ENCODE assay signal across 8 cellular contexts in genomic region chr11:18322818-18323570, GRCh38. TPM values are rescaled to one million over a fixed set of nuclear protein-coding genes. Genes with fewer than 3 reads are reported as not detected.
A peak's percentile ranks its signal among the peaks of the same experiment; 100 is the strongest.
DNase-seq lines count a peak whose midpoint lies in the region; ATAC-seq lines count a peak whose summit lies in the region.

No MANE protein-coding gene starts in this region.

- intact Hi-C loops in activated CD4-positive, alpha-beta T cell treated with anti-CD3 and anti-CD28 coated beads for 36 hours (cut with DNase I, micrococcal nuclease) = loop anchor here (1.0 to 10.0 kb wide), 17 partner anchors 60 to 1586 kb away; partner anchors contain the start of genes SAAL1 (in 2 of the 2), SPTY2D1 (in 2 of the 2), TSG101 (in 2 of the 2) and C11orf58 (in 1 of the 2)
- intact Hi-C loops in activated CD4-positive, alpha-beta memory T cell treated with anti-CD3 and anti-CD28 coated beads for 36 hours (cut with micrococcal nuclease) = loop anchor here (1.0 to 5.0 kb wide), 10 partner anchors 10 to 375 kb away; partner anchors contain the start of genes LDHA, SAAL1, SERGEF and SPTY2D1

- DNase-seq in activated CD4-positive, alpha-beta T cell treated with anti-CD3 and anti-CD28 coated beads for 36 hours = no peak
- DNase-seq in activated CD4-positive, alpha-beta T cell treated with anti-CD3 and anti-CD28 coated beads, Interleukin-2, amount 50 U/mL, for 48 hours = no peak
- DNase-seq in activated CD4-positive, alpha-beta memory T cell treated with anti-CD3 and anti-CD28 coated beads for 36 hours = no peak
- DNase-seq in HuH-7.5 (ENCODE audit: low spot score) (no peak), Kasumi-1 (lab: John Stamatoyannopoulos, UW) (no peak), OCI-M2 (lab: John Stamatoyannopoulos, UW; ENCODE audit: unreplicated experiment) (no peak)

- POLR2A ChIA-PET in activated CD4-positive, alpha-beta T cell treated with anti-CD3 and anti-CD28 coated beads for 36 hours (lab: Charles Lee) = interaction anchor here (0.8 to 2.7 kb wide), 3 partner anchors 60 to 883 kb away, joined by 4 to 31 read pairs (median 5); partner anchors contain the start of gene LDHA
- POLR2A ChIA-PET in activated CD4-positive, alpha-beta memory T cell treated with anti-CD3 and anti-CD28 coated beads for 36 hours (lab: Charles Lee) = interaction anchor here (1.3 to 4.2 kb wide), 6 partner anchors 15 to 311 kb away, joined by 4 to 43 read pairs (median 11); partner anchors contain the start of genes LDHA, SPTY2D1 and TSG101

- H3K27ac ChIP-seq in subcutaneous abdominal adipose tissue (ENCODE audit: low read depth, low read length) = no peak overlapping the region

- H3K9me3 ChIP-seq in iPS-18c (ENCODE audit: control insufficient read depth, insufficient read depth, low read length) = no peaks in the 10 kb centered on the region
- H3K9me3 ChIP-seq in subcutaneous abdominal adipose tissue (ENCODE audit: control insufficient read depth in 5 of 5, low read length in 5 of 5) = no peaks in the 10 kb centered on the region

- CTCF ChIA-PET in activated CD4-positive, alpha-beta T cell treated with anti-CD3 and anti-CD28 coated beads for 36 hours (lab: Charles Lee) = interaction anchor here (2.0 to 3.5 kb wide), 3 partner anchors 61 to 79 kb away, joined by 6 to 23 read pairs (median 19); no protein-coding TSS in a partner anchor
- CTCF ChIA-PET in activated CD4-positive, alpha-beta memory T cell treated with anti-CD3 and anti-CD28 coated beads for 36 hours (lab: Charles Lee) = interaction anchor here (3.5 to 4.0 kb wide), 2 partner anchors 72 to 79 kb away, joined by 14 to 21 read pairs; partner anchors contain the start of gene LDHA

- H3K4me3 ChIP-seq in iPS-18c (ENCODE audit: insufficient read depth, low read depth, low read length) (peak overlapping the region; percentile 97), subcutaneous abdominal adipose tissue (ENCODE audit: low read depth in 1 of 5, low read length in 5 of 5) (peak overlapping the region; percentile 78 to 96 (median 83))

- peak overlapping the region; percentile 92 for H3K4me3 Mint-ChIP-seq in activated CD4-positive, alpha-beta T cell treated with anti-CD3 and anti-CD28 coated beads for 36 hours
- peak overlapping the region; percentile 97 for H3K4me3 Mint-ChIP-seq in activated CD4-positive, alpha-beta memory T cell treated with anti-CD3 and anti-CD28 coated beads for 36 hours

- H3K36me3 Mint-ChIP-seq in activated CD4-positive, alpha-beta T cell treated with anti-CD3 and anti-CD28 coated beads for 36 hours (ENCODE audit: low read depth) = peaks cover 25% of the 10 kb centered on the region
- H3K36me3 Mint-ChIP-seq in activated CD4-positive, alpha-beta memory T cell treated with anti-CD3 and anti-CD28 coated beads for 36 hours = peaks cover 22% of the 10 kb centered on the region

- ATAC-seq in activated CD4-positive, alpha-beta T cell treated with anti-CD3 and anti-CD28 coated beads for 36 hours = no peak

- no peaks in the 10 kb centered on the region for H3K9me3 Mint-ChIP-seq in activated CD4-positive, alpha-beta T cell treated with anti-CD3 and anti-CD28 coated beads for 36 hours (ENCODE audit: low read depth)
- no peaks in the 10 kb centered on the region for H3K9me3 Mint-ChIP-seq in activated CD4-positive, alpha-beta memory T cell treated with anti-CD3 and anti-CD28 coated beads for 36 hours

- no peaks in the 10 kb centered on the region for H3K27me3 ChIP-seq in subcutaneous abdominal adipose tissue (ENCODE audit: control insufficient read depth in 5 of 5, insufficient read depth in 4 of 5, low read length in 5 of 5)

- H3K27me3 Mint-ChIP-seq in activated CD4-positive, alpha-beta T cell treated with anti-CD3 and anti-CD28 coated beads for 36 hours = no peaks in the 10 kb centered on the region
- H3K27me3 Mint-ChIP-seq in activated CD4-positive, alpha-beta memory T cell treated with anti-CD3 and anti-CD28 coated beads for 36 hours = no peaks in the 10 kb centered on the region

- peaks cover 0 to 42% (median 37%) of the 10 kb centered on the region in 5 donors for H3K4me1 ChIP-seq in subcutaneous abdominal adipose tissue (ENCODE audit: control insufficient read depth in 5 of 5, insufficient read depth in 5 of 5, low read length in 5 of 5)

- H3K27ac Mint-ChIP-seq in activated CD4-positive, alpha-beta T cell treated with anti-CD3 and anti-CD28 coated beads for 36 hours = peak overlapping the region; percentile 100
- peak overlapping the region; percentile 100 for H3K27ac Mint-ChIP-seq in activated CD4-positive, alpha-beta memory T cell treated with anti-CD3 and anti-CD28 coated beads for 36 hours

- H3K36me3 ChIP-seq in subcutaneous abdominal adipose tissue (ENCODE audit: control insufficient read depth in 5 of 5, insufficient read depth in 5 of 5, low read length in 5 of 5) = peaks cover 2 to 12% (median 5%) of the 10 kb centered on the region in 5 donors

- H3K9ac ChIP-seq in subcutaneous abdominal adipose tissue (ENCODE audit: low read length in 5 of 5) = peak overlapping the region; percentile 63 to 94 (median 89)

- peaks cover 59% of the 10 kb centered on the region for H3K4me1 Mint-ChIP-seq in activated CD4-positive, alpha-beta T cell treated with anti-CD3 and anti-CD28 coated beads for 36 hours
- peaks cover 66% of the 10 kb centered on the region for H3K4me1 Mint-ChIP-seq in activated CD4-positive, alpha-beta memory T cell treated with anti-CD3 and anti-CD28 coated beads for 36 hours (ENCODE audit: low read depth)

RNA-seq across cellular contexts. Expression of gene GTF2H1, which starts 0.6 kb away (rescaled TPM):
- total RNA-seq in activated CD4-positive, alpha-beta T cell treated with anti-CD3 and anti-CD28 coated beads for 36 hours = 10 to 100 TPM; 48.2 to 57.9 TPM
- total RNA-seq in activated CD4-positive, alpha-beta memory T cell treated with anti-CD3 and anti-CD28 coated beads for 36 hours = 10 to 100 TPM; 37.3 to 39.5 TPM

RNA-seq across cellular contexts. Expression of gene HPS5, which starts 1.1 kb away (rescaled TPM):
- total RNA-seq in activated CD4-positive, alpha-beta T cell treated with anti-CD3 and anti-CD28 coated beads for 36 hours = 10 to 100 TPM; 14.3 to 16.1 TPM
- total RNA-seq in activated CD4-positive, alpha-beta memory T cell treated with anti-CD3 and anti-CD28 coated beads for 36 hours = 10 to 100 TPM; 19.9 to 20.9 TPM

RNA-seq across cellular contexts. Expression of gene SAA1, which starts 56.9 kb away (rescaled TPM):
- total RNA-seq in activated CD4-positive, alpha-beta T cell treated with anti-CD3 and anti-CD28 coated beads for 36 hours = not detected
- total RNA-seq in activated CD4-positive, alpha-beta memory T cell treated with anti-CD3 and anti-CD28 coated beads for 36 hours = not detected
